In genomic region chr4:124717101-124717500, GRCh38 we compare ENCODE assay signal across 8 cellular contexts.
"Had no signal": no experiment of that assay in that cellular context is flagged by ENCODE, and none has a peak within 500 bp of the region (broad histone marks: within the 10 kb centered on the region; RNA-seq: fewer than 3 reads in every experiment).

No MANE protein-coding gene starts in this region.

- H3K4me3 ChIP-seq: GM23248, HAP-1 had no signal

- ATAC-seq: HCT116 had no signal

- H3K9me3 Mint-ChIP-seq: HFFc6 had no signal

- DNase-seq: GM23248, GOT3, H7, HFFc6, IMR-90, KBM-7 had no signal

- H3K4me3 Mint-ChIP-seq: HFFc6 had no signal

- H3K27ac Mint-ChIP-seq: HFFc6 had no signal
